ENCODE assay signal across 20 cellular contexts in the genomic region with DNA sequence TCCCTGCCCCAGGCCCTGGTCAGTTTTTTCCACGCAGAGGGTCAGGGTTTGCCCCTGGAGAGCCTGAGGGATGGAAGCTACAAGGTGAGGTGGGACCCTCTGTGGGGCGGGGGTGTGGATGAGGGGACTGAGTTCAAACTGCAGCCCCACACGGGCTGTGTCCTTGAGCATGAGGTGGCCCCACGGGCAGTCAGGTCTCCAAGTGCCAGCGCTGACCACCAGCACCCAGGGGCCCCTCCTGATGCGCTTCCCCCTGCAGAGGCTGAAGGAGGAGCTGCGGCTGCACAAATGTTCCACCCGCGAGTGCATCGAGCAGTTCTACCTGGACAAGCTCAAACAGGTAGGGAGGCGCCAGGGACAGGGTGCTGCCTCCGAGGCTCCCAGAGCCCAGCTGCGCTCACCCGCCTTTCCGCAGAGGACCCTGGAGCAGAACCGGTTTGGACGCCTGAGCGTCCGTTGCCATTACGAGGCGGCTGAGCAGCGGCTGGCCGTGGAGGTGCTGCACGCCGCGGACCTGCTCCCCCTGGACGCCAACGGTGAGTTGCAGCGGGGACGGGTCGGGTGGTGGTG. TPM values are rescaled to one million over a fixed set of nuclear protein-coding genes. Genes with fewer than 3 reads are reported as not detected.
DNase-seq lines count a peak whose midpoint lies in the region; ATAC-seq, FAIRE-seq and TF ChIP-seq lines count a peak whose summit lies in the region.
"Had no signal": no experiment of that assay in that cellular context is flagged by ENCODE, and none has a peak within 500 bp of the region (broad histone marks: within the 10 kb centered on the region; RNA-seq: fewer than 3 reads in every experiment).

No MANE protein-coding gene starts in this region.

- no peak overlapping the region for H3K9ac ChIP-seq in HepG2 (ENCODE audit: insufficient read depth, low read depth, low read length)
- H3K9ac ChIP-seq: BLaER1 treated with 17β-estradiol and CSF1 and Interleukin-3, amounts not matched to agents 10 nM and 100 nM; GM23248 had no signal

- TF ChIP-seq EP300 in HepG2 (IDR thresholded peaks at IDR 0.05; ENCODE audit: low read depth in 2 of 2, low read length in 2 of 2), result no peak
- TF ChIP-seq EP300 in HepG2 (CRISPR knock-in tag; IDR thresholded peaks at IDR 0.05; ENCODE audit: borderline replicate concordance), result no peak

- peaks cover 26% of the 10 kb centered on the region for H3K4me1 ChIP-seq in HepG2 (ENCODE audit: insufficient read depth, low read length)
- peaks cover 0 to 25% (median 12%) of the 10 kb centered on the region in 4 donors for H3K4me1 ChIP-seq in right lobe of liver
- peaks cover 4% of the 10 kb centered on the region for H3K4me1 ChIP-seq in foreskin keratinocyte

- CTCF ChIA-PET in HepG2 (lab: Yijun Ruan, JAX; ENCODE audit: low intra/inter-chr PET ratio, low total read pairs), result no interaction called here

- ATAC-seq in HepG2, result no peak
- ATAC-seq in right lobe of liver, result no peak
- peak; percentile 5 for ATAC-seq in foreskin keratinocyte

- no peak overlapping the region for H2AFZ ChIP-seq in HepG2 (ENCODE audit: low read length)
- H2AFZ ChIP-seq: GM23248 had no signal

- in situ Hi-C loops in HepG2 (cut with HindIII; ENCODE audit: extremely low pct_ligation_motif_present, low pct_unique_long_range_greater_than_20kb), result no loop called here

- H3K36me3 ChIP-seq in HepG2 (replicated peaks in 1 of 2; ENCODE audit: control insufficient read depth in 1 of 2, insufficient read depth in 2 of 2, low read length in 2 of 2) (peaks cover 6 to 14% of the 10 kb centered on the region in 2 experiments; a peak in 4 of 5 replicates), right lobe of liver (no peaks in the 10 kb centered on the region)

- 92% methylated on average over 22 of the region's 31 CpGs for WGBS in HepG2 (ENCODE audit: low lambda C conversion rate)
- WGBS in right lobe of liver (ENCODE audit: insufficient coverage, low coverage, low lambda C conversion rate, missing lambda C conversion rate), result no CpG with 5 or more reads among the region's 31 CpGs

- POLR2A ChIA-PET in HepG2 (lab: Yijun Ruan, JAX), result no interaction called here

- H3K27me3 ChIP-seq in HepG2 (ENCODE audit: control insufficient read depth in 1 of 2, insufficient read depth in 2 of 2, low read length in 2 of 2) (no peaks in the 10 kb centered on the region; a peak in 1 of 5 replicates), right lobe of liver (no peaks in the 10 kb centered on the region), foreskin keratinocyte (peaks cover 3% of the 10 kb centered on the region)
- H3K27me3 ChIP-seq: BLaER1 treated with 17β-estradiol and CSF1 and Interleukin-3, amounts not matched to agents 10 nM and 100 nM had no signal

- TF ChIP-seq RAD21 in HepG2 (CRISPR knock-in tag; IDR thresholded peaks at IDR 0.05), result no peak

- no peaks in the 10 kb centered on the region for H4K20me1 ChIP-seq in HepG2 (ENCODE audit: insufficient read depth, low read length)

- no peak overlapping the region for H3K4me2 ChIP-seq in HepG2 (ENCODE audit: low read depth, low read length)
- H3K4me2 ChIP-seq: BLaER1 treated with 17β-estradiol and CSF1 and Interleukin-3, amounts not matched to agents 10 nM and 100 nM had no signal

- H3K27ac ChIP-seq in HepG2 (ENCODE audit: extremely low read length, insufficient read depth, low read length), result no peak overlapping the region
- H3K27ac ChIP-seq in right lobe of liver, result no peak overlapping the region
- no peak overlapping the region for H3K27ac ChIP-seq in foreskin keratinocyte
- H3K27ac ChIP-seq: BLaER1 treated with 17β-estradiol and CSF1 and Interleukin-3, amounts not matched to agents 10 nM and 100 nM; GM23248; SK-N-MC had no signal

- TF ChIP-seq POLR2A in HepG2 (IDR thresholded peaks at IDR 0.05; ENCODE audit: insufficient read depth in 1 of 2, low read depth in 2 of 2, low read length in 2 of 2) (no peak), right lobe of liver (IDR thresholded peaks at IDR 0.05) (no peak)

- intact Hi-C loops in HepG2 (cut with micrococcal nuclease; ENCODE audit: unreplicated experiment) (no loop called here), right lobe of liver (cut with DNase I) (no loop called here)

- no peak for DNase-seq in HepG2 (ENCODE audit: low spot score)
- DNase-seq in right lobe of liver, result no peak
- peak; percentile 20 to 54 for DNase-seq in foreskin keratinocyte
- DNase-seq in NCI-H1048 (lab: John Stamatoyannopoulos, UW), result no peak
- DNase-seq in activated CD4-positive, alpha-beta T cell treated with anti-CD3 and anti-CD28 coated beads, Interleukin-2, amount 50 U/mL, for 4 hours, result no peak
- DNase-seq: AML-193; CD4-positive, alpha-beta T cell; H7; KG1; NCI-H2029; NCI-H226; NCI-H510A treated with DMSO at 0.1 percent for 48 hours; NCI-H774; SIG-M5 had no signal

- H3K9me3 ChIP-seq in HepG2 (ENCODE audit: low read length) (no peaks in the 10 kb centered on the region), right lobe of liver (no peaks in the 10 kb centered on the region)
- H3K9me3 ChIP-seq: BLaER1 treated with 17β-estradiol and CSF1 and Interleukin-3, amounts not matched to agents 10 nM and 100 nM; MG63 had no signal

- FAIRE-seq in HepG2 (lab: Jason Lieb, UNC), result no peak
- FAIRE-seq: A204.1, RCC 7860 had no signal

- H3K4me3 ChIP-seq in HepG2 (replicated peaks in 1 of 3; ENCODE audit: insufficient read depth in 1 of 3, low read depth in 2 of 3, low read length in 3 of 3) (no peak overlapping the region), right lobe of liver (no peak overlapping the region)
- H3K4me3 ChIP-seq: BLaER1 treated with 17β-estradiol and CSF1 and Interleukin-3, amounts not matched to agents 10 nM and 100 nM; GM23248; MG63; SK-N-MC had no signal

- no TSS peak for BruUV-seq in HepG2 (replicated peaks; lab: Mats Ljungman, UMichigan)

- H3K79me2 ChIP-seq in HepG2 (ENCODE audit: insufficient read depth, low read length), result peaks cover 19% of the 10 kb centered on the region

- no peak for TF ChIP-seq CTCF in HepG2 (CRISPR knock-in tag; IDR thresholded peaks at IDR 0.05)
- TF ChIP-seq CTCF in right lobe of liver (IDR thresholded peaks at IDR 0.05), result no peak
- TF ChIP-seq CTCF in foreskin keratinocyte (conservative IDR thresholded peaks at IDR 0.05), result no peak

RNA-seq across cellular contexts. Expression of a gene that starts 4.3 kb away (rescaled TPM):
- total RNA-seq in HepG2 (2016; rRNA removed; fragmentation: Illumina TruSeq; extraction: Trizol), result 45.1 and 51.0 TPM in 2 replicates
- total RNA-seq in HepG2 (2016; cell fraction: cytosol; rRNA removed; fragmentation: Illumina TruSeq; extraction: Trizol; ENCODE audit: low read depth), result 118 and 125 TPM in 2 replicates
- 49.3 and 52.7 TPM in 2 replicates for total RNA-seq in HepG2 (2016; cell fraction: insoluble cytoplasmic fraction; rRNA removed; fragmentation: Illumina TruSeq; extraction: Trizol)
- total RNA-seq in HepG2 (2016; cell fraction: membrane; rRNA removed; fragmentation: Illumina TruSeq; extraction: Trizol), result 124 and 132 TPM in 2 replicates
- total RNA-seq in HepG2 (2016; cell fraction: nucleus; rRNA removed; fragmentation: Illumina TruSeq; extraction: Trizol), result 18.2 and 27.2 TPM in 2 replicates
- 24.2 and 26.2 TPM in 2 replicates for polyA plus RNA-seq in HepG2 (2011; rRNA removed)
- 32.0 and 45.5 TPM in 2 replicates for polyA plus RNA-seq in HepG2 (2011; cell fraction: cytosol; rRNA removed)
- polyA plus RNA-seq in HepG2 (2011; cell fraction: nucleus; rRNA removed), result 19.0 and 20.6 TPM in 2 replicates
- polyA plus RNA-seq in HepG2 (2012), result 21.4 TPM in 2 replicates
- 132 and 144 TPM in 2 replicates for polyA plus RNA-seq in HepG2 (2016; cell fraction: cytosol; fragmentation: Illumina TruSeq; extraction: Trizol; ENCODE audit: low read depth)
- 51.4 and 56.6 TPM in 2 replicates for polyA plus RNA-seq in HepG2 (2016; cell fraction: insoluble cytoplasmic fraction; fragmentation: Illumina TruSeq; extraction: Trizol; ENCODE audit: low read depth)
- 124 TPM in 2 replicates for polyA plus RNA-seq in HepG2 (2016; cell fraction: membrane; fragmentation: Illumina TruSeq; extraction: Trizol; ENCODE audit: low read depth)
- 43.7 and 46.5 TPM in 2 replicates for polyA plus RNA-seq in HepG2 (2016; cell fraction: nucleus; fragmentation: Illumina TruSeq; extraction: Trizol; ENCODE audit: insufficient read depth, low read depth)
- 32.8 and 34.9 TPM in 2 replicates for polyA minus RNA-seq in HepG2 (2011; rRNA and poly(A)+ RNA removed; ENCODE audit: low replicate concordance)
- 14.0 and 21.0 TPM in 2 replicates for polyA minus RNA-seq in HepG2 (2011; cell fraction: cytosol; rRNA and poly(A)+ RNA removed)
- 6.6 and 7.2 TPM in 2 replicates for polyA minus RNA-seq in HepG2 (2011; cell fraction: nucleus; rRNA and poly(A)+ RNA removed)
- total RNA-seq in right lobe of liver, result 10 to 100 TPM; 20.7 to 66.5 (median 24.5) TPM
- total RNA-seq in foreskin keratinocyte, result 73.7 and 80.1 TPM in 2 replicates
- polyA plus RNA-seq in foreskin keratinocyte, result 117 and 119 TPM in 2 replicates

RNA-seq across cellular contexts. Expression of a gene that starts 4.4 kb away (rescaled TPM):
- total RNA-seq in HepG2 (2016; rRNA removed; fragmentation: Illumina TruSeq; extraction: Trizol) (8.8 and 22.7 TPM in 2 replicates), right lobe of liver (10 to 100 TPM; 44.3 to 72.8 (median 63.0) TPM), foreskin keratinocyte (18.8 and 21.6 TPM in 2 replicates)
- total RNA-seq in HepG2 (2016; cell fraction: cytosol; rRNA removed; fragmentation: Illumina TruSeq; extraction: Trizol; ENCODE audit: low read depth), result 8.5 and 9.4 TPM in 2 replicates
- total RNA-seq in HepG2 (2016; cell fraction: insoluble cytoplasmic fraction; rRNA removed; fragmentation: Illumina TruSeq; extraction: Trizol), result 7.2 and 22.9 TPM in 2 replicates
- 11.3 and 14.3 TPM in 2 replicates for total RNA-seq in HepG2 (2016; cell fraction: membrane; rRNA removed; fragmentation: Illumina TruSeq; extraction: Trizol)
- 18.3 and 21.7 TPM in 2 replicates for total RNA-seq in HepG2 (2016; cell fraction: nucleus; rRNA removed; fragmentation: Illumina TruSeq; extraction: Trizol)
- polyA plus RNA-seq in HepG2 (2011; rRNA removed) (71.1 and 79.9 TPM in 2 replicates), foreskin keratinocyte (34.1 and 40.3 TPM in 2 replicates)
- polyA plus RNA-seq in HepG2 (2011; cell fraction: cytosol; rRNA removed), result 54.7 and 81.5 TPM in 2 replicates
- polyA plus RNA-seq in HepG2 (2011; cell fraction: nucleus; rRNA removed), result 96.1 and 122 TPM in 2 replicates
- 23.4 and 23.5 TPM in 2 replicates for polyA plus RNA-seq in HepG2 (2012)
- 15.1 and 18.1 TPM in 2 replicates for polyA plus RNA-seq in HepG2 (2016; cell fraction: cytosol; fragmentation: Illumina TruSeq; extraction: Trizol; ENCODE audit: low read depth)
- 15.0 and 19.6 TPM in 2 replicates for polyA plus RNA-seq in HepG2 (2016; cell fraction: insoluble cytoplasmic fraction; fragmentation: Illumina TruSeq; extraction: Trizol; ENCODE audit: low read depth)
- polyA plus RNA-seq in HepG2 (2016; cell fraction: membrane; fragmentation: Illumina TruSeq; extraction: Trizol; ENCODE audit: low read depth), result 15.9 and 17.7 TPM in 2 replicates
- 81.4 and 87.5 TPM in 2 replicates for polyA plus RNA-seq in HepG2 (2016; cell fraction: nucleus; fragmentation: Illumina TruSeq; extraction: Trizol; ENCODE audit: insufficient read depth, low read depth)
- 35.8 and 59.3 TPM in 2 replicates for polyA minus RNA-seq in HepG2 (2011; rRNA and poly(A)+ RNA removed; ENCODE audit: low replicate concordance)
- polyA minus RNA-seq in HepG2 (2011; cell fraction: cytosol; rRNA and poly(A)+ RNA removed), result 14.2 and 19.1 TPM in 2 replicates
- polyA minus RNA-seq in HepG2 (2011; cell fraction: nucleus; rRNA and poly(A)+ RNA removed), result 7.6 and 15.6 TPM in 2 replicates

RNA-seq across cellular contexts. Expression of a gene that starts 13.9 kb away (rescaled TPM):
- 2.0 and 3.2 TPM in 2 replicates for total RNA-seq in HepG2 (2016; rRNA removed; fragmentation: Illumina TruSeq; extraction: Trizol)
- 0.40 and 0.79 TPM in 2 replicates for total RNA-seq in HepG2 (2016; cell fraction: cytosol; rRNA removed; fragmentation: Illumina TruSeq; extraction: Trizol; ENCODE audit: low read depth)
- total RNA-seq in HepG2 (2016; cell fraction: insoluble cytoplasmic fraction; rRNA removed; fragmentation: Illumina TruSeq; extraction: Trizol), result 1.2 and 2.4 TPM in 2 replicates
- 0.80 and 1.3 TPM in 2 replicates for total RNA-seq in HepG2 (2016; cell fraction: membrane; rRNA removed; fragmentation: Illumina TruSeq; extraction: Trizol)
- total RNA-seq in HepG2 (2016; cell fraction: nucleus; rRNA removed; fragmentation: Illumina TruSeq; extraction: Trizol), result 2.8 and 4.0 TPM in 2 replicates
- polyA plus RNA-seq in HepG2 (2011; rRNA removed), result 5.7 and 9.1 TPM in 2 replicates
- 2.2 and 2.3 TPM in 2 replicates for polyA plus RNA-seq in HepG2 (2011; cell fraction: cytosol; rRNA removed)
- polyA plus RNA-seq in HepG2 (2011; cell fraction: nucleus; rRNA removed), result 91.6 and 123 TPM in 2 replicates
- polyA plus RNA-seq in HepG2 (2012), result 3.7 and 4.3 TPM in 2 replicates
- 0.31 and 0.35 TPM in 2 replicates for polyA plus RNA-seq in HepG2 (2016; cell fraction: cytosol; fragmentation: Illumina TruSeq; extraction: Trizol; ENCODE audit: low read depth)
- polyA plus RNA-seq in HepG2 (2016; cell fraction: insoluble cytoplasmic fraction; fragmentation: Illumina TruSeq; extraction: Trizol; ENCODE audit: low read depth), result 1.0 and 2.5 TPM in 2 replicates
- 0.46 and 0.62 TPM in 2 replicates for polyA plus RNA-seq in HepG2 (2016; cell fraction: membrane; fragmentation: Illumina TruSeq; extraction: Trizol; ENCODE audit: low read depth)
- 5.9 and 9.4 TPM in 2 replicates for polyA plus RNA-seq in HepG2 (2016; cell fraction: nucleus; fragmentation: Illumina TruSeq; extraction: Trizol; ENCODE audit: insufficient read depth, low read depth)
- 0.40 and 7.9 TPM in 2 replicates for polyA minus RNA-seq in HepG2 (2011; rRNA and poly(A)+ RNA removed; ENCODE audit: low replicate concordance)
- 2.1 and 2.6 TPM in 2 replicates for polyA minus RNA-seq in HepG2 (2011; cell fraction: cytosol; rRNA and poly(A)+ RNA removed)
- 12.2 and 20.9 TPM in 2 replicates for polyA minus RNA-seq in HepG2 (2011; cell fraction: nucleus; rRNA and poly(A)+ RNA removed)
- total RNA-seq in right lobe of liver, result 1 to 10 TPM; 5.4 to 7.6 (median 5.8) TPM
- total RNA-seq in foreskin keratinocyte, result 0.07 and 0.27 TPM in 2 replicates
- 0.04 and 0.08 TPM in 2 replicates for polyA plus RNA-seq in foreskin keratinocyte

RNA-seq across cellular contexts. Expression of a gene that starts 37.9 kb away (rescaled TPM):
- total RNA-seq in HepG2 (2016; rRNA removed; fragmentation: Illumina TruSeq; extraction: Trizol) (75.8 and 87.9 TPM in 2 replicates), right lobe of liver (10 to 100 TPM; 25.0 to 48.0 (median 39.3) TPM), foreskin keratinocyte (76.7 and 101 TPM in 2 replicates)
- total RNA-seq in HepG2 (2016; cell fraction: cytosol; rRNA removed; fragmentation: Illumina TruSeq; extraction: Trizol; ENCODE audit: low read depth), result 35.5 and 39.4 TPM in 2 replicates
- total RNA-seq in HepG2 (2016; cell fraction: insoluble cytoplasmic fraction; rRNA removed; fragmentation: Illumina TruSeq; extraction: Trizol), result 66.6 and 79.8 TPM in 2 replicates
- 55.4 and 63.3 TPM in 2 replicates for total RNA-seq in HepG2 (2016; cell fraction: membrane; rRNA removed; fragmentation: Illumina TruSeq; extraction: Trizol)
- 41.5 and 41.7 TPM in 2 replicates for total RNA-seq in HepG2 (2016; cell fraction: nucleus; rRNA removed; fragmentation: Illumina TruSeq; extraction: Trizol)
- polyA plus RNA-seq in HepG2 (2011; rRNA removed) (79.5 and 98.9 TPM in 2 replicates), foreskin keratinocyte (155 and 172 TPM in 2 replicates)
- 57.9 and 77.8 TPM in 2 replicates for polyA plus RNA-seq in HepG2 (2011; cell fraction: cytosol; rRNA removed)
- polyA plus RNA-seq in HepG2 (2011; cell fraction: nucleus; rRNA removed), result 115 and 128 TPM in 2 replicates
- polyA plus RNA-seq in HepG2 (2012), result 91.6 and 108 TPM in 2 replicates
- polyA plus RNA-seq in HepG2 (2016; cell fraction: cytosol; fragmentation: Illumina TruSeq; extraction: Trizol; ENCODE audit: low read depth), result 94.9 and 118 TPM in 2 replicates
- polyA plus RNA-seq in HepG2 (2016; cell fraction: insoluble cytoplasmic fraction; fragmentation: Illumina TruSeq; extraction: Trizol; ENCODE audit: low read depth), result 181 and 205 TPM in 2 replicates
- 118 and 119 TPM in 2 replicates for polyA plus RNA-seq in HepG2 (2016; cell fraction: membrane; fragmentation: Illumina TruSeq; extraction: Trizol; ENCODE audit: low read depth)
- polyA plus RNA-seq in HepG2 (2016; cell fraction: nucleus; fragmentation: Illumina TruSeq; extraction: Trizol; ENCODE audit: insufficient read depth, low read depth), result 163 and 194 TPM in 2 replicates
- polyA minus RNA-seq in HepG2 (2011; rRNA and poly(A)+ RNA removed; ENCODE audit: low replicate concordance), result 39.2 and 48.3 TPM in 2 replicates
- polyA minus RNA-seq in HepG2 (2011; cell fraction: cytosol; rRNA and poly(A)+ RNA removed), result 54.8 and 55.8 TPM in 2 replicates
- 63.8 and 72.6 TPM in 2 replicates for polyA minus RNA-seq in HepG2 (2011; cell fraction: nucleus; rRNA and poly(A)+ RNA removed)

Comparison
In these comparisons a context has a peak if more than half of its experiments do, and no peak if none do; other contexts are left out.
1. DNase-seq: peak in foreskin keratinocyte (2 of 2); none in HepG2 (single experiment), right lobe of liver (0 of 3), NCI-H1048 (single experiment) and activated CD4-positive, alpha-beta T cell treated with anti-CD3 and anti-CD28 coated beads, Interleukin-2, amount 50 U/mL, for 4 hours (0 of 2).